1 cellular context compared by ENCODE assay signal in the genomic region with DNA sequence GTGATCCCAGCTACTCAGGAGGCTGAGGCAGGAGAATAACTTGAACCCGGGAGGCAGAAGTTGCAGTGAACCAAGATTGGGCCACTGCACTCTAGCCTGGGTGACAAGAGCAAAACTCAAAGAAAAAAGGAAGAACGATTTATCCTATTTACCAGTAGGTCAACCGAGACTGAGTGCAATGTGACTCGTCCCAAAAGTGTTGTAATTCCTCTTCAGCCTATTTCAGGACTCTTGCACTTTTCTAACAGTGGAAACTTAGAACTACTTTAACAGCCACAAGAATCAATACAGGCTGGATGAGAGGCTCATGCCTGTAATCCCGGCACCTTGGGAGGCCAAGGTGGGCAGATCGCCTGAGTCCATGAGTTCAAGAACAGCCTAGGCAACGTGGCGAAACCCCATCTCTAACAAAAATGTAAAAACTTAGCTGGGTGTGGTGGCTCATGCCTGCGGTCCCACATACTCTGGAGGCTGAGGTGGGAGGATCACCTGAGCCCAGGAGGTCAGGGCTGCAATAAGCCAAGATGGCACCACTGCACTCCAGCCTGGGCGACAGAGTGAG.
TF ChIP-seq lines count a peak whose summit lies in the region.

No MANE protein-coding gene starts in this region.

TF ChIP-seq in WTC11, 78 proteins besides CTCF, POLR2A, EP300 and RAD21 (continued from another document):
- TF ChIP-seq AR (CRISPR knock-in tag; IDR thresholded peaks at IDR 0.05), result no peak
- no peak for TF ChIP-seq NR1H2 (CRISPR knock-in tag; IDR thresholded peaks at IDR 0.05)
- no peak for TF ChIP-seq IRF1 (CRISPR knock-in tag; IDR thresholded peaks at IDR 0.05)
- no peak for TF ChIP-seq KAT7 (CRISPR knock-in tag; IDR thresholded peaks at IDR 0.05; ENCODE audit: borderline replicate concordance)
